In genomic region chr2:237700583-237701032, GRCh38 we compare ENCODE assay signal across 8 cellular contexts.
DNase-seq lines count a peak whose midpoint lies in the region; TF ChIP-seq lines count a peak whose summit lies in the region.

No MANE protein-coding gene starts in this region.

- CTCF ChIA-PET in activated naive CD4-positive, alpha-beta T cell treated with anti-CD3 and anti-CD28 coated beads for 36 hours (lab: Charles Lee) = interaction anchor here (0.5 to 1.6 kb wide), 5 partner anchors 26 to 193 kb away, joined by 3 to 10 read pairs (median 6); no protein-coding TSS in a partner anchor

- H3K27ac Mint-ChIP-seq in activated naive CD4-positive, alpha-beta T cell treated with anti-CD3 and anti-CD28 coated beads for 36 hours = peak overlapping the region; percentile 86

- no peaks in the 10 kb centered on the region for H3K27me3 ChIP-seq in Peyer's patch
- no peaks in the 10 kb centered on the region for H3K27me3 ChIP-seq in HAP-1 (ENCODE audit: low read depth)

- TF ChIP-seq CTCF in Peyer's patch (IDR thresholded peaks at IDR 0.05) = no peak

- H3K27ac ChIP-seq in Peyer's patch = peak overlapping the region; percentile 23 to 99 (median 70)

- H3K4me1 Mint-ChIP-seq in activated naive CD4-positive, alpha-beta T cell treated with anti-CD3 and anti-CD28 coated beads for 36 hours (ENCODE audit: low read depth) = peaks cover 95% of the 10 kb centered on the region

- H3K36me3 Mint-ChIP-seq in activated naive CD4-positive, alpha-beta T cell treated with anti-CD3 and anti-CD28 coated beads for 36 hours (ENCODE audit: low read depth) = peaks cover 7% of the 10 kb centered on the region

- intact Hi-C loops in activated naive CD4-positive, alpha-beta T cell treated with anti-CD3 and anti-CD28 coated beads for 36 hours (cut with micrococcal nuclease) = loop anchor here (1.0 kb wide), 1 partner anchor 8 kb away; no protein-coding TSS in a partner anchor

- H3K9me3 ChIP-seq in Peyer's patch (no peaks in the 10 kb centered on the region), HAP-1 (no peaks in the 10 kb centered on the region)

- peak overlapping the region; percentile 40 for H3K4me3 Mint-ChIP-seq in activated naive CD4-positive, alpha-beta T cell treated with anti-CD3 and anti-CD28 coated beads for 36 hours

- peaks cover 14 to 98% (median 53%) of the 10 kb centered on the region in 4 donors for H3K4me1 ChIP-seq in Peyer's patch
- H3K4me1 ChIP-seq in HAP-1 = peaks cover 14% of the 10 kb centered on the region

- H3K36me3 ChIP-seq in Peyer's patch = no peaks in the 10 kb centered on the region
- no peaks in the 10 kb centered on the region for H3K36me3 ChIP-seq in HAP-1 (replicated peaks)

- H3K27me3 Mint-ChIP-seq in activated naive CD4-positive, alpha-beta T cell treated with anti-CD3 and anti-CD28 coated beads for 36 hours (ENCODE audit: low read depth) = no peaks in the 10 kb centered on the region

- TF ChIP-seq POLR2A in Peyer's patch (IDR thresholded peaks at IDR 0.05) = no peak

- H3K4me3 ChIP-seq in Peyer's patch (no peak overlapping the region), HAP-1 (no peak overlapping the region)

- DNase-seq in SIG-M5 treated with dmso at 0.1 percent for 504 hours (lab: John Stamatoyannopoulos, UW; ENCODE audit: unreplicated experiment) (peak; percentile 80), SIG-M5 (lab: John Stamatoyannopoulos, UW) (no peak), Peyer's patch (peak in 1 of 3 donors; percentile 61), islet precursor cell (peak; percentile 63), HAP-1 (ENCODE audit: low spot score in 2 of 2) (no peak), iPS-NIHi7 (ENCODE audit: extremely low spot score) (no peak)
- peak; percentile 84 for DNase-seq in activated naive CD4-positive, alpha-beta T cell treated with anti-CD3 and anti-CD28 coated beads for 36 hours
- DNase-seq in stimulated activated CD4-positive, alpha-beta T cell treated with anti-CD3 and anti-CD28 coated beads, Interleukin-2, amount 100 ng/mL, for 48 hours = peak; percentile 64 to 73

- no peaks in the 10 kb centered on the region for H3K9me3 Mint-ChIP-seq in activated naive CD4-positive, alpha-beta T cell treated with anti-CD3 and anti-CD28 coated beads for 36 hours

- in situ Hi-C loops in HAP-1 (cut with MboI; ENCODE audit: low sequenced_read_pairs) = no loop called here

Comparison
In these comparisons a context has a peak if more than half of its experiments do, and no peak if none do; other contexts are left out.
1. DNase-seq: peak in SIG-M5 treated with dmso at 0.1 percent for 504 hours (single experiment), activated naive CD4-positive, alpha-beta T cell treated with anti-CD3 and anti-CD28 coated beads for 36 hours (single experiment), islet precursor cell (single experiment) and stimulated activated CD4-positive, alpha-beta T cell treated with anti-CD3 and anti-CD28 coated beads, Interleukin-2, amount 100 ng/mL, for 48 hours (2 of 2); none in SIG-M5 (single experiment), HAP-1 (0 of 2) and iPS-NIHi7 (single experiment).